In the genomic region with DNA sequence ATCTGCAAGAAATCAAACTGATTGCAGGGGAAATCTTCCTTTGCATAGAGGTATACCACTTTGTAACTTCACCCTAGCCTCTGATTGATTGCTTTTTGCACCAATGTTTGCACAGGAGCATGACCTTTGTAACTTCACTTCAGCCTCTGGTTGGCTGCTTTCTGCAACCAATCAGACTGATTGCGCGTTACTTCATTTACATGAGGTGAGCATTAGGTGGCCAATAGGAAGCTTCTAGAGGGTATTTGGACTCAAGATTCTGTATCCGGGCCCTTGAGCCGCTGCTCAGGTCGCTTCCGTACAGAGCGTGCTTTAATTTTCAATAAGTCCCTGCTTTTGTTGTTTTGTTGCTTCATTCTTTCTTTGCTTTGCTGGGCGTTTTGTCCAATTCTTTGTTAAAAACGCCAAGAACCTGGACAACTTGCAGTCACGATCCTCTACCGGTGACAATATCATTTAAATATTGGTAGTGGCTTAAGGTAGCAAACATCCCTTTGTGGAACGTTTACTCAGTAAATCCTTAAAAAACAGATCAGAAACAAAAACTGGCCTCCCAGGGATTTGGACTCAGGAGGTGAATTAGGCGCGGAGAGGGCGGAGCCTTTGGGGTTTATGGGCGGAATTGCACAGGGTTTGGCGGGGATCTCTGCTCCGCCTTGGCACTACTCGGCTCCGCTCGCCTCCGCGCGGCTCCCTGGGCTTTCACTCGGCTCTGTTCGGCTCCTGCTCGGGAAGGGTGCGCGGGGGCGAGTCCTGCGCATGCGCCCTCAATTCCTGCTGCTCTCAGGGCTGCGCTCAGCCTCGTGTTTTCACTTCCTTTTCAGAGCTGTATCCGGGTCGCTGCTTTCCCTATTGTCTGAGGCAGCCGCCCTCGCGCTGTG, we compare ENCODE assay signal across 1 cellular context.
A peak's percentile ranks its signal among the peaks of the same experiment; 100 is the strongest.
TF ChIP-seq lines count a peak whose summit lies in the region.

A gene with protein sequence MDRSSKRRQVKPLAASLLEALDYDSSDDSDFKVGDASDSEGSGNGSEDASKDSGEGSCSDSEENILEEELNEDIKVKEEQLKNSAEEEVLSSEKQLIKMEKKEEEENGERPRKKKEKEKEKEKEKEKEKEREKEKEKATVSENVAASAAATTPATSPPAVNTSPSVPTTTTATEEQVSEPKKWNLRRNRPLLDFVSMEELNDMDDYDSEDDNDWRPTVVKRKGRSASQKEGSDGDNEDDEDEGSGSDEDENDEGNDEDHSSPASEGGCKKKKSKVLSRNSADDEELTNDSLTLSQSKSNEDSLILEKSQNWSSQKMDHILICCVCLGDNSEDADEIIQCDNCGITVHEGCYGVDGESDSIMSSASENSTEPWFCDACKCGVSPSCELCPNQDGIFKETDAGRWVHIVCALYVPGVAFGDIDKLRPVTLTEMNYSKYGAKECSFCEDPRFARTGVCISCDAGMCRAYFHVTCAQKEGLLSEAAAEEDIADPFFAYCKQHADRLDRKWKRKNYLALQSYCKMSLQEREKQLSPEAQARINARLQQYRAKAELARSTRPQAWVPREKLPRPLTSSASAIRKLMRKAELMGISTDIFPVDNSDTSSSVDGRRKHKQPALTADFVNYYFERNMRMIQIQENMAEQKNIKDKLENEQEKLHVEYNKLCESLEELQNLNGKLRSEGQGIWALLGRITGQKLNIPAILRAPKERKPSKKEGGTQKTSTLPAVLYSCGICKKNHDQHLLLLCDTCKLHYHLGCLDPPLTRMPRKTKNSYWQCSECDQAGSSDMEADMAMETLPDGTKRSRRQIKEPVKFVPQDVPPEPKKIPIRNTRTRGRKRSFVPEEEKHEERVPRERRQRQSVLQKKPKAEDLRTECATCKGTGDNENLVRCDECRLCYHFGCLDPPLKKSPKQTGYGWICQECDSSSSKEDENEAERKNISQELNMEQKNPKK (plus strand): TSS at position 812 of the 881 bp plus-strand sequence. CDS start 452 bp downstream, outside the sequence.

TF ChIP-seq in K562, 482 proteins besides CTCF, POLR2A, EP300 and RAD21 (continued from another document and continues in another):
- TF ChIP-seq, protein P1, sequence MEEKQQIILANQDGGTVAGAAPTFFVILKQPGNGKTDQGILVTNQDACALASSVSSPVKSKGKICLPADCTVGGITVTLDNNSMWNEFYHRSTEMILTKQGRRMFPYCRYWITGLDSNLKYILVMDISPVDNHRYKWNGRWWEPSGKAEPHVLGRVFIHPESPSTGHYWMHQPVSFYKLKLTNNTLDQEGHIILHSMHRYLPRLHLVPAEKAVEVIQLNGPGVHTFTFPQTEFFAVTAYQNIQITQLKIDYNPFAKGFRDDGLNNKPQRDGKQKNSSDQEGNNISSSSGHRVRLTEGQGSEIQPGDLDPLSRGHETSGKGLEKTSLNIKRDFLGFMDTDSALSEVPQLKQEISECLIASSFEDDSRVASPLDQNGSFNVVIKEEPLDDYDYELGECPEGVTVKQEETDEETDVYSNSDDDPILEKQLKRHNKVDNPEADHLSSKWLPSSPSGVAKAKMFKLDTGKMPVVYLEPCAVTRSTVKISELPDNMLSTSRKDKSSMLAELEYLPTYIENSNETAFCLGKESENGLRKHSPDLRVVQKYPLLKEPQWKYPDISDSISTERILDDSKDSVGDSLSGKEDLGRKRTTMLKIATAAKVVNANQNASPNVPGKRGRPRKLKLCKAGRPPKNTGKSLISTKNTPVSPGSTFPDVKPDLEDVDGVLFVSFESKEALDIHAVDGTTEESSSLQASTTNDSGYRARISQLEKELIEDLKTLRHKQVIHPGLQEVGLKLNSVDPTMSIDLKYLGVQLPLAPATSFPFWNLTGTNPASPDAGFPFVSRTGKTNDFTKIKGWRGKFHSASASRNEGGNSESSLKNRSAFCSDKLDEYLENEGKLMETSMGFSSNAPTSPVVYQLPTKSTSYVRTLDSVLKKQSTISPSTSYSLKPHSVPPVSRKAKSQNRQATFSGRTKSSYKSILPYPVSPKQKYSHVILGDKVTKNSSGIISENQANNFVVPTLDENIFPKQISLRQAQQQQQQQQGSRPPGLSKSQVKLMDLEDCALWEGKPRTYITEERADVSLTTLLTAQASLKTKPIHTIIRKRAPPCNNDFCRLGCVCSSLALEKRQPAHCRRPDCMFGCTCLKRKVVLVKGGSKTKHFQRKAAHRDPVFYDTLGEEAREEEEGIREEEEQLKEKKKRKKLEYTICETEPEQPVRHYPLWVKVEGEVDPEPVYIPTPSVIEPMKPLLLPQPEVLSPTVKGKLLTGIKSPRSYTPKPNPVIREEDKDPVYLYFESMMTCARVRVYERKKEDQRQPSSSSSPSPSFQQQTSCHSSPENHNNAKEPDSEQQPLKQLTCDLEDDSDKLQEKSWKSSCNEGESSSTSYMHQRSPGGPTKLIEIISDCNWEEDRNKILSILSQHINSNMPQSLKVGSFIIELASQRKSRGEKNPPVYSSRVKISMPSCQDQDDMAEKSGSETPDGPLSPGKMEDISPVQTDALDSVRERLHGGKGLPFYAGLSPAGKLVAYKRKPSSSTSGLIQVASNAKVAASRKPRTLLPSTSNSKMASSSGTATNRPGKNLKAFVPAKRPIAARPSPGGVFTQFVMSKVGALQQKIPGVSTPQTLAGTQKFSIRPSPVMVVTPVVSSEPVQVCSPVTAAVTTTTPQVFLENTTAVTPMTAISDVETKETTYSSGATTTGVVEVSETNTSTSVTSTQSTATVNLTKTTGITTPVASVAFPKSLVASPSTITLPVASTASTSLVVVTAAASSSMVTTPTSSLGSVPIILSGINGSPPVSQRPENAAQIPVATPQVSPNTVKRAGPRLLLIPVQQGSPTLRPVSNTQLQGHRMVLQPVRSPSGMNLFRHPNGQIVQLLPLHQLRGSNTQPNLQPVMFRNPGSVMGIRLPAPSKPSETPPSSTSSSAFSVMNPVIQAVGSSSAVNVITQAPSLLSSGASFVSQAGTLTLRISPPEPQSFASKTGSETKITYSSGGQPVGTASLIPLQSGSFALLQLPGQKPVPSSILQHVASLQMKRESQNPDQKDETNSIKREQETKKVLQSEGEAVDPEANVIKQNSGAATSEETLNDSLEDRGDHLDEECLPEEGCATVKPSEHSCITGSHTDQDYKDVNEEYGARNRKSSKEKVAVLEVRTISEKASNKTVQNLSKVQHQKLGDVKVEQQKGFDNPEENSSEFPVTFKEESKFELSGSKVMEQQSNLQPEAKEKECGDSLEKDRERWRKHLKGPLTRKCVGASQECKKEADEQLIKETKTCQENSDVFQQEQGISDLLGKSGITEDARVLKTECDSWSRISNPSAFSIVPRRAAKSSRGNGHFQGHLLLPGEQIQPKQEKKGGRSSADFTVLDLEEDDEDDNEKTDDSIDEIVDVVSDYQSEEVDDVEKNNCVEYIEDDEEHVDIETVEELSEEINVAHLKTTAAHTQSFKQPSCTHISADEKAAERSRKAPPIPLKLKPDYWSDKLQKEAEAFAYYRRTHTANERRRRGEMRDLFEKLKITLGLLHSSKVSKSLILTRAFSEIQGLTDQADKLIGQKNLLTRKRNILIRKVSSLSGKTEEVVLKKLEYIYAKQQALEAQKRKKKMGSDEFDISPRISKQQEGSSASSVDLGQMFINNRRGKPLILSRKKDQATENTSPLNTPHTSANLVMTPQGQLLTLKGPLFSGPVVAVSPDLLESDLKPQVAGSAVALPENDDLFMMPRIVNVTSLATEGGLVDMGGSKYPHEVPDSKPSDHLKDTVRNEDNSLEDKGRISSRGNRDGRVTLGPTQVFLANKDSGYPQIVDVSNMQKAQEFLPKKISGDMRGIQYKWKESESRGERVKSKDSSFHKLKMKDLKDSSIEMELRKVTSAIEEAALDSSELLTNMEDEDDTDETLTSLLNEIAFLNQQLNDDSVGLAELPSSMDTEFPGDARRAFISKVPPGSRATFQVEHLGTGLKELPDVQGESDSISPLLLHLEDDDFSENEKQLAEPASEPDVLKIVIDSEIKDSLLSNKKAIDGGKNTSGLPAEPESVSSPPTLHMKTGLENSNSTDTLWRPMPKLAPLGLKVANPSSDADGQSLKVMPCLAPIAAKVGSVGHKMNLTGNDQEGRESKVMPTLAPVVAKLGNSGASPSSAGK (IDR thresholded peaks at IDR 0.05): peak; percentile 89
- TF ChIP-seq PHTF2 (CRISPR knock-in tag; IDR thresholded peaks at IDR 0.05) (no peak), NR1H2 (CRISPR knock-in tag; IDR thresholded peaks at IDR 0.05) (no peak), PHF20 (IDR thresholded peaks at IDR 0.05; ENCODE audit: partially characterized antibody) (no peak), ZNF561 (CRISPR knock-in tag; conservative IDR thresholded peaks at IDR 0.05) (no peak), KDM2B (CRISPR knock-in tag; IDR thresholded peaks at IDR 0.05) (no peak), NCOA6 (IDR thresholded peaks at IDR 0.05) (no peak), FOXJ2 (tag; IDR thresholded peaks at IDR 0.05) (no peak), RBFOX2 (IDR thresholded peaks at IDR 0.05; ENCODE audit: low read depth, low read length) (peak; percentile 94), HMGN3 (IDR thresholded peaks at IDR 0.05; ENCODE audit: borderline replicate concordance, extremely low read depth, insufficient read length, low read depth, low read length) (peak; percentile 58), TRIM28 (IDR thresholded peaks at IDR 0.05) (no peak; the same call in 1 of the 2 replicates), POU5F1 (IDR thresholded peaks at IDR 0.05; ENCODE audit: borderline replicate concordance, low read depth, low read length, partially characterized antibody) (peak; percentile 41)
- TF ChIP-seq, protein P2, sequence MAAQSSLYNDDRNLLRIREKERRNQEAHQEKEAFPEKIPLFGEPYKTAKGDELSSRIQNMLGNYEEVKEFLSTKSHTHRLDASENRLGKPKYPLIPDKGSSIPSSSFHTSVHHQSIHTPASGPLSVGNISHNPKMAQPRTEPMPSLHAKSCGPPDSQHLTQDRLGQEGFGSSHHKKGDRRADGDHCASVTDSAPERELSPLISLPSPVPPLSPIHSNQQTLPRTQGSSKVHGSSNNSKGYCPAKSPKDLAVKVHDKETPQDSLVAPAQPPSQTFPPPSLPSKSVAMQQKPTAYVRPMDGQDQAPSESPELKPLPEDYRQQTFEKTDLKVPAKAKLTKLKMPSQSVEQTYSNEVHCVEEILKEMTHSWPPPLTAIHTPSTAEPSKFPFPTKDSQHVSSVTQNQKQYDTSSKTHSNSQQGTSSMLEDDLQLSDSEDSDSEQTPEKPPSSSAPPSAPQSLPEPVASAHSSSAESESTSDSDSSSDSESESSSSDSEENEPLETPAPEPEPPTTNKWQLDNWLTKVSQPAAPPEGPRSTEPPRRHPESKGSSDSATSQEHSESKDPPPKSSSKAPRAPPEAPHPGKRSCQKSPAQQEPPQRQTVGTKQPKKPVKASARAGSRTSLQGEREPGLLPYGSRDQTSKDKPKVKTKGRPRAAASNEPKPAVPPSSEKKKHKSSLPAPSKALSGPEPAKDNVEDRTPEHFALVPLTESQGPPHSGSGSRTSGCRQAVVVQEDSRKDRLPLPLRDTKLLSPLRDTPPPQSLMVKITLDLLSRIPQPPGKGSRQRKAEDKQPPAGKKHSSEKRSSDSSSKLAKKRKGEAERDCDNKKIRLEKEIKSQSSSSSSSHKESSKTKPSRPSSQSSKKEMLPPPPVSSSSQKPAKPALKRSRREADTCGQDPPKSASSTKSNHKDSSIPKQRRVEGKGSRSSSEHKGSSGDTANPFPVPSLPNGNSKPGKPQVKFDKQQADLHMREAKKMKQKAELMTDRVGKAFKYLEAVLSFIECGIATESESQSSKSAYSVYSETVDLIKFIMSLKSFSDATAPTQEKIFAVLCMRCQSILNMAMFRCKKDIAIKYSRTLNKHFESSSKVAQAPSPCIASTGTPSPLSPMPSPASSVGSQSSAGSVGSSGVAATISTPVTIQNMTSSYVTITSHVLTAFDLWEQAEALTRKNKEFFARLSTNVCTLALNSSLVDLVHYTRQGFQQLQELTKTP (IDR thresholded peaks at IDR 0.05; ENCODE audit: low read depth in 1 of 2, partially characterized antibody in 2 of 2): peak; percentile 25 to 46
- TF ChIP-seq, protein P3, sequence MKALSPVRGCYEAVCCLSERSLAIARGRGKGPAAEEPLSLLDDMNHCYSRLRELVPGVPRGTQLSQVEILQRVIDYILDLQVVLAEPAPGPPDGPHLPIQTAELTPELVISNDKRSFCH (CRISPR knock-in tag; IDR thresholded peaks at IDR 0.05): no peak
- TF ChIP-seq, protein P3 (tag; IDR thresholded peaks at IDR 0.05): no peak; the same call in 1 of the 2 replicates
- TF ChIP-seq, protein P4, sequence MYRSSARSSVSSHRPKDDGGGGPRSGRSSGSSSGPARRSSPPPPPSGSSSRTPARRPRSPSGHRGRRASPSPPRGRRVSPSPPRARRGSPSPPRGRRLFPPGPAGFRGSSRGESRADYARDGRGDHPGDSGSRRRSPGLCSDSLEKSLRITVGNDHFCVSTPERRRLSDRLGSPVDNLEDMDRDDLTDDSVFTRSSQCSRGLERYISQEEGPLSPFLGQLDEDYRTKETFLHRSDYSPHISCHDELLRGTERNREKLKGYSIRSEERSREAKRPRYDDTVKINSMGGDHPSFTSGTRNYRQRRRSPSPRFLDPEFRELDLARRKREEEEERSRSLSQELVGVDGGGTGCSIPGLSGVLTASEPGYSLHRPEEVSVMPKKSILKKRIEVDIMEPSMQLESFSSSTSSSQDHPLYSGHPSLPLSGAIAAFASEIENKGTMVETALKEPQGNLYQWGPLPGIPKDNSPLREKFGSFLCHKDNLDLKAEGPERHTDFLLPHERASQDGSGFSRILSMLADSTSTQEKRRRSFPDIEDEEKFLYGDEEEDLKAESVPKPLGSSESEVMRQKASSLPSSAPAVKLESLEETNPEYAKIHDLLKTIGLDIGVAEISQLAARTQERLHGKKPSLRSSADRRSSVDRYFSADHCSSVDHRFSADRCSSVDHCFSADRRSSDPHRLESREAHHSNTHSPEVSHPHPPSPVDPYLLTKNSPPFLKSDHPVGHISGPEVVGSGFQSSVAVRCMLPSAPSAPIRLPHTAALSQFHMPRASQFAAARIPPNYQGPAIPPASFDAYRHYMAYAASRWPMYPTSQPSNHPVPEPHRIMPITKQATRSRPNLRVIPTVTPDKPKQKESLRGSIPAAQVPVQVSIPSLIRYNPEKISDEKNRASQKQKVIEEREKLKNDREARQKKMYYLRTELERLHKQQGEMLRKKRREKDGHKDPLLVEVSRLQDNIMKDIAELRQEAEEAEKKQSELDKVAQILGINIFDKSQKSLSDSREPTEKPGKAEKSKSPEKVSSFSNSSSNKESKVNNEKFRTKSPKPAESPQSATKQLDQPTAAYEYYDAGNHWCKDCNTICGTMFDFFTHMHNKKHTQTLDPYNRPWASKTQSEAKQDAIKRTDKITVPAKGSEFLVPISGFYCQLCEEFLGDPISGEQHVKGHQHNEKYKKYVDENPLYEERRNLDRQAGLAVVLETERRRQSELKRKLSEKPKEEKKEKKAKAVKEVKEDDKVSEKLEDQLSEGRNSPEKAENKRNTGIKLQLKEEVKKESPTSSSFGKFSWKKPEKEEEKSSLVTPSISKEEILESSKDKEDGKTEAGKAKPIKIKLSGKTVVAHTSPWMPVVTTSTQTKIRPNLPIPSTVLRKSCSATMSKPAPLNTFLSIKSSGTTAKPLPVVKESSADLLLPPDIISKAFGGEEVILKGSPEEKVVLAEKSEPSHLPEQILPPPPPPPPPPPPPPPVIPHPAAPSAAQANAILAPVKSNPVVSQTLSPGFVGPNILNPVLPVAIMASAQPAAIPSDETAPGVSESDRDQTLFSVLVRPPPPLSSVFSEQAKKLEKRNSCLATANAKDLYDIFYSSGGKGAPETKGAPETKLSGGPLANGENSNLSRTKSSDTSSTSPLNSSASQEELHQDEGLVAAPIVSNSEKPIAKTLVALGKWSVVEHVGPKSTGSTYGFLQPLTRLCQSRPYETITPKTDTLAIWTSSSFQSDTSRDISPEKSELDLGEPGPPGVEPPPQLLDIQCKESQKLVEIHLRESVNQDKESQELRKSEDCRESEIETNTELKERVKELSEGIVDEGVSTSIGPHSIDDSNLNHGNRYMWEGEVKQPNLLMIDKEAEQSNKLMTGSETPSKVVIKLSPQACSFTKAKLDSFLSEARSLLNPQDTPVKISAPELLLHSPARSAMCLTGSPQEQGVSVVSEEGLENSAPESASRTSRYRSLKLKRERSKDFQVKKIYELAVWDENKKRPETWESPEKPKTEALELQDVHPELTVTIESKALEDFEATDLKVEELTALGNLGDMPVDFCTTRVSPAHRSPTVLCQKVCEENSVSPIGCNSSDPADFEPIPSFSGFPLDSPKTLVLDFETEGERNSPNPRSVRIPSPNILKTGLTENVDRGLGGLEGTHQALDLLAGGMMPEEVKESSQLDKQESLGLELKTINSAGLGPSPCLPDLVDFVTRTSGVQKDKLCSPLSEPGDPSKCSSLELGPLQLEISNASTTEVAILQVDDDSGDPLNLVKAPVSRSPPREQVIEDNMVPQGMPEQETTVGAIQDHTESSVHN (IDR thresholded peaks at IDR 0.05; ENCODE audit: borderline replicate concordance in 1 of 2, low read depth in 1 of 2): no peak
